Comparison of ENCODE assay signal across 14 cellular contexts in genomic region chr3:81955908-81956307, GRCh38.
DNase-seq lines count a peak whose midpoint lies in the region; ATAC-seq, FAIRE-seq and TF ChIP-seq lines count a peak whose summit lies in the region.
"Had no signal": no experiment of that assay in that cellular context is flagged by ENCODE, and none has a peak within 500 bp of the region (broad histone marks: within the 10 kb centered on the region; RNA-seq: fewer than 3 reads in every experiment).

No MANE protein-coding gene starts in this region.

- H3K4ac ChIP-seq in H1 (replicated peaks; ENCODE audit: insufficient read length, low read depth, low read length), result no peak overlapping the region

- H3K9ac ChIP-seq in H1 (replicated peaks in 1 of 4; ENCODE audit: extremely low read depth in 1 of 4, low read depth in 3 of 4, low read length in 3 of 4), result no peak overlapping the region

- TF ChIP-seq RAD21 in A549 (conservative IDR thresholded peaks at IDR 0.05 in 1 of 2, IDR thresholded peaks at IDR 0.05 in 1 of 2) (no peak), H1 (IDR thresholded peaks at IDR 0.05 in 1 of 2, conservative IDR thresholded peaks at IDR 0.05 in 1 of 2; ENCODE audit: low read depth in 2 of 2, low read length in 2 of 2) (no peak)

- H3K79me1 ChIP-seq in H1 (ENCODE audit: low read depth, low read length), result no peaks in the 10 kb centered on the region

- H3K23ac ChIP-seq in H1 (ENCODE audit: insufficient read length), result no peak overlapping the region

- H3K4me1 Mint-ChIP-seq in GM23338, result peaks cover 6% of the 10 kb centered on the region; the same call in 2 of the 3 replicates
- H3K4me1 Mint-ChIP-seq: IgD-negative memory B cell had no signal

- FAIRE-seq in A549 (lab: Jason Lieb, UNC), result no peak
- no peak for FAIRE-seq in H1 (lab: Jason Lieb, UNC)

- H3K27me3 ChIP-seq in GM23338 (ENCODE audit: insufficient read depth) (no peaks in the 10 kb centered on the region), H1 (replicated peaks in 1 of 4; ENCODE audit: control insufficient read depth in 3 of 4, extremely low read depth in 1 of 4, insufficient read depth in 3 of 4, low read length in 3 of 4) (no peaks in the 10 kb centered on the region)
- H3K27me3 ChIP-seq: SJCRH30 had no signal

- WGBS in A549 (ENCODE audit: missing lambda C conversion rate), result 40% methylated on average over 4 of the region's 4 CpGs
- whole genome bisulfite sequencing in H1 (ENCODE audit: extremely low coverage in 1 of 2, insufficient coverage in 1 of 2, insufficient read length in 1 of 2, insufficient replicate concordance in 2 of 2, low coverage in 1 of 2, low lambda C conversion rate in 2 of 2, missing lambda C conversion rate in 1 of 2), 2 experiments, result 95% methylated on average over 4 of the region's 4 CpGs; no CpG with 5 or more reads in 1 of the 2 experiments

- H3K4me3 ChIP-seq in A549 (no peak overlapping the region), GM23338 (no peak overlapping the region), H1 (ENCODE audit: extremely low read depth in 1 of 4, insufficient read depth in 2 of 4, low read depth in 3 of 4, low read length in 4 of 4) (no peak overlapping the region)
- H3K4me3 ChIP-seq: SJCRH30 had no signal

- no peak for DNase-seq in A549 (ENCODE audit: low read depth in 1 of 2, low spot score in 1 of 2)
- no peak for DNase-seq in GM23338 (ENCODE audit: low spot score)
- peak; percentile 9 for DNase-seq in NCI-H2107 (lab: John Stamatoyannopoulos, UW)
- DNase-seq in H1 (ENCODE audit: low read depth in 1 of 2, low spot score in 2 of 2), result no peak
- no peak for DNase-seq in Kasumi-1 (lab: John Stamatoyannopoulos, UW)
- DNase-seq in AG20443 (ENCODE audit: low spot score), result no peak
- no peak for DNase-seq in retina
- DNase-seq: CD8-positive, alpha-beta T cell; MV-4-11; NCI-H1694; NCI-H345; SJCRH30 had no signal

- H2AK5ac ChIP-seq in H1 (ENCODE audit: low read depth, low read length), result no peak overlapping the region

- no peak for TF ChIP-seq POLR2A in A549 (IDR thresholded peaks at IDR 0.05; ENCODE audit: low read length)
- TF ChIP-seq POLR2A in H1 (IDR thresholded peaks at IDR 0.05; ENCODE audit: control extremely low read depth in 1 of 2, low read depth in 2 of 2, low read length in 2 of 2), result no peak

- no peak overlapping the region for H3K14ac ChIP-seq in H1 (ENCODE audit: insufficient read length)

- TF ChIP-seq CTCF in A549 (IDR thresholded peaks at IDR 0.05) (no peak), GM23338 (conservative IDR thresholded peaks at IDR 0.05; ENCODE audit: low read depth in 2 of 2) (no peak), H1 (IDR thresholded peaks at IDR 0.05; ENCODE audit: control extremely low read depth in 1 of 3, insufficient read depth in 1 of 3, low read depth in 1 of 3, low read length in 3 of 3) (no peak)

- no peak overlapping the region for H2BK5ac ChIP-seq in H1 (ENCODE audit: low read depth, low read length)

- H3K36me3 Mint-ChIP-seq in GM23338 (ENCODE audit: low read depth), result no peaks in the 10 kb centered on the region
- H3K36me3 Mint-ChIP-seq: CD8-positive, alpha-beta T cell; IgD-negative memory B cell had no signal

- no peak for TF ChIP-seq EP300 in A549 (IDR thresholded peaks at IDR 0.05)
- no peak for TF ChIP-seq EP300 in H1 (IDR thresholded peaks at IDR 0.05; ENCODE audit: borderline replicate concordance in 1 of 2, low read depth in 2 of 2, low read length in 2 of 2)

- no peak overlapping the region for H3K56ac ChIP-seq in H1 (replicated peaks; ENCODE audit: insufficient read length, low read depth, low read length)

- H4K5ac ChIP-seq in H1 (ENCODE audit: insufficient read length, low read depth, low read length), result no peak overlapping the region

- peaks cover 3% of the 10 kb centered on the region for H3K9me2 ChIP-seq in GM23338 (ENCODE audit: insufficient read depth)

- no peaks in the 10 kb centered on the region for H3K27me3 Mint-ChIP-seq in GM23338 (ENCODE audit: insufficient read depth, low read depth, poor library complexity)
- H3K27me3 Mint-ChIP-seq: IgD-negative memory B cell had no signal

- H2AFZ ChIP-seq in GM23338 (0 out of 2 replicates have a peak overlapping the region, but pooled peaks have one; percentile 49), H1 (ENCODE audit: low read length) (peak overlapping the region; percentile 6; the same call in 1 of the 2 replicates)

- H3K4me3 Mint-ChIP-seq in GM23338, result no peak overlapping the region
- H3K4me3 Mint-ChIP-seq: CD8-positive, alpha-beta T cell; IgD-negative memory B cell had no signal

- H2BK12ac ChIP-seq in H1 (ENCODE audit: low read depth, low read length), result no peak overlapping the region

- H3F3A ChIP-seq in GM23338 (replicated peaks; ENCODE audit: low read depth), result no peaks in the 10 kb centered on the region

- H3K36me3 ChIP-seq in GM23338 (ENCODE audit: insufficient read depth), result no peaks in the 10 kb centered on the region
- H3K36me3 ChIP-seq in H1 (ENCODE audit: control insufficient read depth in 2 of 4, insufficient read depth in 4 of 4, low read length in 3 of 4), result no peaks in the 10 kb centered on the region
- H3K36me3 ChIP-seq: SJCRH30 had no signal

- H3K4me1 ChIP-seq in A549, result no peaks in the 10 kb centered on the region
- H3K4me1 ChIP-seq in GM23338 (ENCODE audit: insufficient read depth), result peaks cover 6% of the 10 kb centered on the region; the same call in 1 of the 2 replicates
- H3K4me1 ChIP-seq in H1 (replicated peaks in 1 of 4; ENCODE audit: control insufficient read depth in 3 of 4, insufficient read depth in 4 of 4, low read length in 3 of 4), result no peaks in the 10 kb centered on the region
- H3K4me1 ChIP-seq: SJCRH30 had no signal

- H3K27ac ChIP-seq in A549 (no peak overlapping the region), GM23338 (ENCODE audit: low read depth) (no peak overlapping the region), H1 (ENCODE audit: low read depth, low read length) (no peak overlapping the region)
- H3K27ac ChIP-seq: SJCRH30 had no signal

- no peaks in the 10 kb centered on the region for H3K9me3 ChIP-seq in A549
- no peaks in the 10 kb centered on the region for H3K9me3 ChIP-seq in H1 (ENCODE audit: insufficient read depth in 2 of 2, low read depth in 1 of 2, low read length in 1 of 2)
- H3K9me3 ChIP-seq: SJCRH30 had no signal

- H3K79me2 ChIP-seq in GM23338 (replicated peaks; ENCODE audit: insufficient read depth), result no peaks in the 10 kb centered on the region
- H3K79me2 ChIP-seq in H1 (ENCODE audit: control insufficient read depth in 1 of 2, insufficient read depth in 2 of 2, low read length in 2 of 2), result no peaks in the 10 kb centered on the region

- H2BK120ac ChIP-seq in H1 (replicated peaks; ENCODE audit: low read depth, low read length), result no peak overlapping the region

- POLR2A ChIA-PET in A549 (lab: Yijun Ruan, JAX), result no interaction called here
- POLR2A ChIA-PET in H1 (lab: Charles Lee; ENCODE audit: partially characterized antibody), result no interaction called here

- no peak for ATAC-seq in A549
- no peak for ATAC-seq in GM23338
- ATAC-seq in GM21717 (IDR thresholded peaks at IDR 0.05; ENCODE audit: unreplicated experiment), result no peak
- ATAC-seq: CD8-positive, alpha-beta T cell had no signal

- H2BK20ac ChIP-seq in H1 (ENCODE audit: low read length), result no peak overlapping the region

- no peak overlapping the region for H2BK15ac ChIP-seq in H1 (ENCODE audit: low read length)

- no peaks in the 10 kb centered on the region for H3K23me2 ChIP-seq in H1 (ENCODE audit: low read depth, low read length)

- no peak overlapping the region for H4K91ac ChIP-seq in H1 (replicated peaks; ENCODE audit: insufficient read length, low read length)

- H3K4me2 ChIP-seq in A549, result peak overlapping the region; percentile 42; the same call in 2 of the 3 replicates
- H3K4me2 ChIP-seq in GM23338, result no peak overlapping the region
- H3K4me2 ChIP-seq in H1 (ENCODE audit: insufficient read depth in 1 of 2, low read depth in 2 of 2, low read length in 2 of 2), result no peak overlapping the region

- no peak overlapping the region for H3K27ac Mint-ChIP-seq in GM23338
- H3K27ac Mint-ChIP-seq: CD8-positive, alpha-beta T cell had no signal

- no peaks in the 10 kb centered on the region for H4K20me1 ChIP-seq in GM23338 (replicated peaks; ENCODE audit: insufficient read depth)
- no peaks in the 10 kb centered on the region for H4K20me1 ChIP-seq in H1 (replicated peaks in 1 of 2; ENCODE audit: control insufficient read depth in 1 of 2, insufficient read depth in 2 of 2, low read length in 2 of 2)

- H4K8ac ChIP-seq in H1 (ENCODE audit: extremely low read depth, insufficient read depth, low read length), result no peak overlapping the region

- no peak overlapping the region for H3K18ac ChIP-seq in H1 (ENCODE audit: extremely low read depth, low read length)

- H3K9me3 Mint-ChIP-seq in GM23338, result no peaks in the 10 kb centered on the region; the same call in 2 of the 3 replicates

- CTCF ChIA-PET in A549 (lab: Yijun Ruan, JAX), result no interaction called here
- CTCF ChIA-PET in H1 (lab: Charles Lee; ENCODE audit: partially characterized antibody), result interaction anchor here (1.0 to 1.1 kb wide), 2 partner anchors 11 to 19 kb away, joined by 3 read pairs; no protein-coding TSS in a partner anchor

TF ChIP-seq in A549, 52 proteins besides CTCF, POLR2A, EP300 and RAD21 (continues in another document):
- TF ChIP-seq BHLHE40 (IDR thresholded peaks at IDR 0.05; ENCODE audit: low read depth, low read length), result no peak

TF ChIP-seq in GM23338, 12 proteins besides CTCF, POLR2A, EP300 and RAD21 (continues in another document):
- TF ChIP-seq JUNB (IDR thresholded peaks at IDR 0.05; ENCODE audit: unreplicated experiment), result no peak

TF ChIP-seq in H1, 55 proteins besides CTCF, POLR2A, EP300 and RAD21:
- TF ChIP-seq TEAD4 (IDR thresholded peaks at IDR 0.05; ENCODE audit: low read depth, low read length), result no peak
- TF ChIP-seq BCL11A (IDR thresholded peaks at IDR 0.05; ENCODE audit: low read depth in 2 of 2, low read length in 2 of 2), result no peak
- no peak for TF ChIP-seq KDM1A (IDR thresholded peaks at IDR 0.05; ENCODE audit: borderline replicate concordance, low read length)
- no peak for TF ChIP-seq BACH1 (IDR thresholded peaks at IDR 0.05; ENCODE audit: low read length)
- TF ChIP-seq ATF3 (IDR thresholded peaks at IDR 0.05; ENCODE audit: insufficient read depth, low read depth, low read length), result no peak
TF ChIP-seq in H1: peak in this region for 0.
